In the genomic region with DNA sequence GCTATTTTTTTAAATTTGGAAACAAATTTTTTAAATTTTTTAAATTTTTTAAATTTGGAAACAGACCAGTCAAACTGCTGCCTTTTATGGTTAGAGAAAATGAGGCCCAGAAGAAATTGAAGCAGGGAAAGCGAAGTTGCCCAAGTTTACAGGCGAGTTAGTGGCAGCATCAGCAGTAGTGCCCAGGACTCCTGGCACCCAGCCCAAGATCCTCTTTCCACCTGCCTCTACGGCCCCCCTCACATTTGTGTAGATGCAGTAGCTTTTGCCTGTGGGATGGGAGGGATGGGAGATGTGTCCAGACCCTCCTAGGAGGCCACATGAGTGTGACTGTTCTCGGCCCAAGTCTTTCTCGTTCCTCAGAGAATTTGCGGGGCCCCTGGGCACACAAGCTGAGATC, we compare ENCODE assay signal across 19 cellular contexts. TPM values are rescaled to one million over a fixed set of nuclear protein-coding genes. Genes with fewer than 3 reads are reported as not detected.
DNase-seq lines count a peak whose midpoint lies in the region; ATAC-seq and TF ChIP-seq lines count a peak whose summit lies in the region.
"Had no signal": no experiment of that assay in that cellular context is flagged by ENCODE, and none has a peak within 500 bp of the region (broad histone marks: within the 10 kb centered on the region; RNA-seq: fewer than 3 reads in every experiment).

No MANE protein-coding gene starts in this region.

- ATAC-seq in sciatic nerve, result no peak
- ATAC-seq: Panc1 had no signal

- peak overlapping the region in 1 of 2 donors; percentile 97 for H3K9ac ChIP-seq in mucosa of rectum (ENCODE audit: low read depth in 1 of 2, low read length in 2 of 2)

- TF ChIP-seq CTCF in Calu3 (IDR thresholded peaks at IDR 0.05; ENCODE audit: unreplicated experiment) (no peak), Peyer's patch (IDR thresholded peaks at IDR 0.05) (no peak), tibial artery (IDR thresholded peaks at IDR 0.05) (no peak)

- peaks cover 0 to 29% (median 0%) of the 10 kb centered on the region in 4 donors for H3K4me1 ChIP-seq in Peyer's patch
- H3K4me1 ChIP-seq in mucosa of rectum (ENCODE audit: control insufficient read depth in 2 of 2, insufficient read depth in 2 of 2, low read length in 2 of 2), result peaks cover 50 to 85% of the 10 kb centered on the region in 2 donors
- H3K4me1 ChIP-seq in tibial artery, result no peaks in the 10 kb centered on the region

- intact Hi-C loops in Calu3 (cut with micrococcal nuclease; ENCODE audit: unreplicated experiment) (no loop called here), tibial artery (cut with DNase I; ENCODE audit: low total_unique reads) (no loop called here), sciatic nerve (cut with DNase I) (no loop called here)

- CTCF ChIA-PET in Calu3 (lab: Charles Lee), result interaction anchor here (1.1 kb wide), 1 partner anchor 14 kb away, joined by 4 read pairs; no protein-coding TSS in a partner anchor

- H3K9me3 ChIP-seq in Peyer's patch (no peaks in the 10 kb centered on the region), mucosa of rectum (ENCODE audit: control insufficient read depth in 2 of 2, low read length in 2 of 2) (no peaks in the 10 kb centered on the region), tibial artery (no peaks in the 10 kb centered on the region)

- DNase-seq in DMS 273 (lab: John Stamatoyannopoulos, UW; ENCODE audit: unreplicated experiment) (peak; percentile 37), DMS 273 treated with DMSO at 0.1 percent for 48 hours (lab: John Stamatoyannopoulos, UW) (no peak), Calu3 (no peak), Peyer's patch (peak in 1 of 3 donors; percentile 62), tibial artery (no peak), sciatic nerve (ENCODE audit: low spot score) (no peak)
- DNase-seq in effector CD8-positive, alpha-beta T cell (lab: John Stamatoyannopoulos, UW), result no peak
- DNase-seq: C1 segment of cervical spinal cord, EL, HCEC 1CT, Kasumi-1, NCI-H1417 treated with DMSO at 0.1 percent for 48 hours, NCI-H1930, NCI-H510A, SIG-M5 had no signal

- no TSS peak for BruUV-seq in Calu3 (replicated peaks; lab: Mats Ljungman, UMichigan)

- H3K27ac ChIP-seq in Peyer's patch (peak overlapping the region in 3 of 4 donors; percentile 73 to 94 (median 86)), mucosa of rectum (ENCODE audit: low read depth in 2 of 2, low read length in 2 of 2) (peak overlapping the region; percentile 96 to 98), tibial artery (no peak overlapping the region)
- H3K27ac ChIP-seq: 22Rv1 had no signal

- H3K4me3 ChIP-seq in Peyer's patch (peak overlapping the region in 1 of 4 donors; percentile 1), mucosa of rectum (ENCODE audit: low read length in 2 of 2) (no peak overlapping the region), tibial artery (no peak overlapping the region)

- H3K4me3 Mint-ChIP-seq in Calu3 (ENCODE audit: low read depth, unreplicated experiment), result no peak overlapping the region
- H3K4me3 Mint-ChIP-seq: IgD-negative memory B cell had no signal

- peaks cover 4% of the 10 kb centered on the region for H3K9me3 Mint-ChIP-seq in Calu3 (ENCODE audit: low read depth, unreplicated experiment)
- H3K9me3 Mint-ChIP-seq: IgD-negative memory B cell had no signal

- H3K27me3 ChIP-seq in Peyer's patch (no peaks in the 10 kb centered on the region), mucosa of rectum (ENCODE audit: control insufficient read depth in 2 of 2, insufficient read depth in 2 of 2, low read length in 2 of 2) (no peaks in the 10 kb centered on the region), tibial artery (peaks cover 0 to 10% of the 10 kb centered on the region in 2 donors)

- peak overlapping the region; percentile 34 for H3K27ac Mint-ChIP-seq in Calu3 (ENCODE audit: unreplicated experiment)
- H3K27ac Mint-ChIP-seq: IgD-negative memory B cell had no signal

- H3K36me3 Mint-ChIP-seq in Calu3 (ENCODE audit: insufficient read depth, unreplicated experiment), result peaks cover 20% of the 10 kb centered on the region
- H3K36me3 Mint-ChIP-seq: IgD-negative memory B cell had no signal

- no peak for TF ChIP-seq POLR2A in Peyer's patch (IDR thresholded peaks at IDR 0.05)

- H3K36me3 ChIP-seq in Peyer's patch, result peaks cover 0 to 8% (median 0%) of the 10 kb centered on the region in 3 donors
- H3K36me3 ChIP-seq in mucosa of rectum (ENCODE audit: control insufficient read depth in 2 of 2, insufficient read depth in 2 of 2, low read length in 2 of 2), result peaks cover 22 to 33% of the 10 kb centered on the region in 2 donors
- no peaks in the 10 kb centered on the region for H3K36me3 ChIP-seq in tibial artery

- H3K27me3 Mint-ChIP-seq in Calu3 (ENCODE audit: unreplicated experiment), result no peaks in the 10 kb centered on the region

- H3K4me1 Mint-ChIP-seq in Calu3 (ENCODE audit: low read depth, unreplicated experiment), result peaks cover 58% of the 10 kb centered on the region
- H3K4me1 Mint-ChIP-seq: IgD-negative memory B cell had no signal

RNA-seq across cellular contexts. Expression of a gene that starts 49.7 kb away (rescaled TPM):
- 27.7 and 41.1 TPM in 2 replicates for total RNA-seq in Calu3 (2022)
- total RNA-seq in Peyer's patch, result 100 to 1,000 TPM in 3 of 4 donors, 10 to 100 TPM in 1; 76.7 to 346 (median 308) TPM
- total RNA-seq in sciatic nerve, result not detected

Comparison
In these comparisons a context has a peak if more than half of its experiments do, and no peak if none do; other contexts are left out.
1. H3K27ac ChIP-seq: peak in Peyer's patch (3 of 4) and mucosa of rectum (2 of 2); none in tibial artery (0 of 2).
2. RNA of a gene that starts 49.7 kb away (total RNA-seq): 76.7 to 346 TPM in Peyer's patch and 27.7 to 41.1 TPM in Calu3; not detected in sciatic nerve (single experiment); every median in the first group is over 10 times any median in the second.